8 cellular contexts compared by ENCODE assay signal in genomic region chr14:22767323-22767589, GRCh38. TPM values are rescaled to one million over a fixed set of nuclear protein-coding genes. Genes with fewer than 3 reads are reported as not detected.
DNase-seq lines count a peak whose midpoint lies in the region; ATAC-seq and TF ChIP-seq lines count a peak whose summit lies in the region.

No MANE protein-coding gene starts in this region.

- DNase-seq in esophagus squamous epithelium (lab: John Stamatoyannopoulos, UW) (no peak), sigmoid colon (no peak), NOMO-1 treated with DMSO at 0.1 percent for 48 hours (lab: John Stamatoyannopoulos, UW; ENCODE audit: unreplicated experiment) (no peak), dedifferentiated amniotic fluid mesenchymal stem cell (ENCODE audit: extremely low spot score) (no peak), HK-2 (ENCODE audit: unreplicated experiment) (no peak)

- no peaks in the 10 kb centered on the region for H3K9me3 ChIP-seq in OCI-LY3 (ENCODE audit: insufficient read depth, low read length)
- H3K9me3 ChIP-seq in esophagus squamous epithelium = peaks cover 0 to 6% (median 0%) of the 10 kb centered on the region in 3 donors
- H3K9me3 ChIP-seq in sigmoid colon = no peaks in the 10 kb centered on the region

- peak overlapping the region; percentile 99 for H3K9ac ChIP-seq in OCI-LY3 (ENCODE audit: low read length)

- H3K79me2 ChIP-seq in OCI-LY3 (ENCODE audit: low read length) = peaks cover 34% of the 10 kb centered on the region

- no peaks in the 10 kb centered on the region for H4K20me1 ChIP-seq in OCI-LY3 (ENCODE audit: insufficient read depth, low read length)

- WGBS in esophagus squamous epithelium, 2 donors = 0 to 3% methylated on average over 5 of the region's 6 CpGs
- WGBS in sigmoid colon, 2 donors = 1 to 4% methylated on average over 6 of the region's 6 CpGs

- no peak for TF ChIP-seq EP300 in sigmoid colon (IDR thresholded peaks at IDR 0.05)

- TF ChIP-seq CTCF in OCI-LY3 (IDR thresholded peaks at IDR 0.05; ENCODE audit: low read depth, low read length) (no peak), esophagus squamous epithelium (IDR thresholded peaks at IDR 0.05) (no peak), sigmoid colon (IDR thresholded peaks at IDR 0.05) (no peak)

- peak; percentile 31 for ATAC-seq in GM21390 (IDR thresholded peaks at IDR 0.05; ENCODE audit: unreplicated experiment)
- no peak for ATAC-seq in HG02885 (IDR thresholded peaks at IDR 0.05; ENCODE audit: poor library complexity, unreplicated experiment)

- peak overlapping the region; percentile 76; the same call in 1 of the 2 replicates for H3K27ac ChIP-seq in OCI-LY3 (ENCODE audit: low read length)
- peak overlapping the region; percentile 83 to 91 (median 88) for H3K27ac ChIP-seq in esophagus squamous epithelium
- peak overlapping the region in 3 of 4 donors; percentile 86 to 89 (median 88) for H3K27ac ChIP-seq in sigmoid colon

- peaks cover 14% of the 10 kb centered on the region for H3K4me1 ChIP-seq in OCI-LY3 (ENCODE audit: low read length)
- peaks cover 7 to 29% (median 19%) of the 10 kb centered on the region in 3 donors for H3K4me1 ChIP-seq in esophagus squamous epithelium
- peaks cover 0 to 22% (median 18%) of the 10 kb centered on the region in 4 donors for H3K4me1 ChIP-seq in sigmoid colon

- H2AFZ ChIP-seq in OCI-LY3 (ENCODE audit: low read depth, low read length) = no peak overlapping the region

- TF ChIP-seq POLR2A in esophagus squamous epithelium (IDR thresholded peaks at IDR 0.05) (no peak), sigmoid colon (IDR thresholded peaks at IDR 0.05) (no peak)

- intact Hi-C loops in esophagus squamous epithelium (cut with DNase I) = no loop called here
- intact Hi-C loops in sigmoid colon (cut with DNase I) = loop anchor here (5.0 to 10.0 kb wide), 4 partner anchors 50 to 200 kb away; partner anchors contain the start of gene ABHD4

- H3K36me3 ChIP-seq in OCI-LY3 (replicated peaks; ENCODE audit: low read depth, low read length) (peaks cover 37% of the 10 kb centered on the region), esophagus squamous epithelium (peaks cover 25 to 44% (median 29%) of the 10 kb centered on the region in 3 donors), sigmoid colon (peaks cover 18 to 44% (median 33%) of the 10 kb centered on the region in 4 donors)

- peak overlapping the region; percentile 90 for H3K4me2 ChIP-seq in OCI-LY3 (ENCODE audit: low read length)

- H3K4me3 ChIP-seq in OCI-LY3 (ENCODE audit: low read length) (peak overlapping the region; percentile 91), esophagus squamous epithelium (peak overlapping the region; percentile 83 to 93 (median 86)), sigmoid colon (peak overlapping the region; percentile 81 to 87 (median 85))

- H3K27me3 ChIP-seq in OCI-LY3 (ENCODE audit: low read depth, low read length) (no peaks in the 10 kb centered on the region), esophagus squamous epithelium (no peaks in the 10 kb centered on the region), sigmoid colon (no peaks in the 10 kb centered on the region)

RNA-seq across cellular contexts. Expression of gene OXA1L, which starts 0.8 kb away (rescaled TPM):
- total RNA-seq in esophagus squamous epithelium (10 to 100 TPM; 52.1 to 85.8 (median 73.4) TPM), sigmoid colon (100 to 1,000 TPM in 2 of 4 donors, 10 to 100 TPM in 2; 95.2 to 108 (median 102) TPM)
- 100 to 1,000 TPM in 1 of 3 donors, 10 to 100 TPM in 2; 85.1 to 113 (median 85.9) TPM for polyA plus RNA-seq in sigmoid colon

RNA-seq across cellular contexts. Expression of gene SLC7A7, which starts 48.0 kb away (rescaled TPM):
- 10 to 100 TPM in 1 of 4 donors, 1 to 10 TPM in 2, not detected in 1; 2.5 to 12.6 (median 7.8) TPM for total RNA-seq in esophagus squamous epithelium
- total RNA-seq in sigmoid colon = 10 to 100 TPM; 16.1 to 23.5 (median 16.5) TPM
- 10 to 100 TPM; 15.6 to 22.7 (median 16.4) TPM for polyA plus RNA-seq in sigmoid colon
